Comparison of ENCODE assay signal across 8 cellular contexts in the genomic region with DNA sequence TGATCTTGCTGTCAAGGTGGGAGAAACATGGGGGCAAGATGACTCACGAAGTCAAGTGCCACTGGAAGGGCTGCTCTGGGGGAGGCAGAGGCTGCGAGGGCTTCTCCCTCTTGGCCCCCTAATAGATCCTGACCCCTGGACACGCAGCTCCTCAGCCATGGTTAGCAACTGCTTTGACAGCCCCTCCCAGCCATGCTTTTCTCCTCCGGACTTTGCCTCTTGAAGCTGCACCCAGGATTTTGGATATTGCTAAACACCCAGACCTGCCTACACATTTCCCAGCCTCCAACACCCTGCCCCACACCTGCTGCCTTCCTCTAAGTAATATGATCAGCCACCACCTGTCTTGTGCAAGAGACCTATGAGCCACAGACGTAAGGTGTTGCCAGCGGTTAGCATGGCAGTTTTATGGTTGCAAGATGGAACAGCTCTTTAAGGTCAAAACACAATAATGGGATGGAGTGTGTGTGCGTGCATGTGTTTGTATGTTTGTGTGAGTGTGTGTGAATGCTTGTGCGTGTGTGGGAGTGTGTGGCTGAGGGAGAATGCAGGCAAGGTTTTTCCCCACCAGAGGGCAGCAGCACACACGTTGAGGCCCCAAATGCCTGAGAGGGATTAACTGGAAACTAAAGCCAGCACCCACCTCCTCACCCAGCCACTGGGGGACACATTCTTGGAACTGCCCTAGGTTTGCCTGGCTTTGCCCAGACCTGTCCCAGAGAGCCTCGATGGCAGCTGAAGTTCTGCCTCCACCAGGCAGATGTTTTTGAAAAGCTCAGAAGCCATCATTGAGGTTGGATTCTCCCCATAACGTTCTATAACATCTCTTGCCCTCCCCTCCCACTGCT. TPM values are rescaled to one million over a fixed set of nuclear protein-coding genes. Genes with fewer than 3 reads are reported as not detected.
DNase-seq lines count a peak whose midpoint lies in the region; ATAC-seq and TF ChIP-seq lines count a peak whose summit lies in the region.

No MANE protein-coding gene starts in this region.

- no peaks in the 10 kb centered on the region for H3K9me3 Mint-ChIP-seq in activated T-cell treated with anti-CD3 and anti-CD28 coated beads, Interleukin-2, amount 50 U/mL, for 72 hours
- H3K9me3 Mint-ChIP-seq in neural crest cell: no peaks in the 10 kb centered on the region
- H3K9me3 Mint-ChIP-seq in stimulated activated naive CD8-positive, alpha-beta T cell treated with anti-CD3 and anti-CD28 coated beads, Interleukin-15, amount 100 ng/mL, for 72 hours: no peaks in the 10 kb centered on the region

- no peaks in the 10 kb centered on the region for H3K27me3 ChIP-seq in Panc1 (ENCODE audit: control insufficient read depth, insufficient read depth, low read length)

- peaks cover 16% of the 10 kb centered on the region for H3K27me3 Mint-ChIP-seq in activated T-cell treated with anti-CD3 and anti-CD28 coated beads, Interleukin-2, amount 50 U/mL, for 72 hours (ENCODE audit: low read depth)
- no peaks in the 10 kb centered on the region for H3K27me3 Mint-ChIP-seq in neural crest cell (ENCODE audit: low read depth)
- peaks cover 13% of the 10 kb centered on the region for H3K27me3 Mint-ChIP-seq in stimulated activated naive CD8-positive, alpha-beta T cell treated with anti-CD3 and anti-CD28 coated beads, Interleukin-15, amount 100 ng/mL, for 72 hours

- no peak overlapping the region for H3K27ac Mint-ChIP-seq in activated T-cell treated with anti-CD3 and anti-CD28 coated beads, Interleukin-2, amount 50 U/mL, for 72 hours
- H3K27ac Mint-ChIP-seq in neural crest cell (ENCODE audit: unreplicated experiment): no peak overlapping the region
- no peak overlapping the region for H3K27ac Mint-ChIP-seq in stimulated activated naive CD8-positive, alpha-beta T cell treated with anti-CD3 and anti-CD28 coated beads, Interleukin-15, amount 100 ng/mL, for 72 hours

- no peak overlapping the region for H3K4me3 ChIP-seq in LNCaP clone FGC (ENCODE audit: low read depth, low read length)
- no peak overlapping the region for H3K4me3 ChIP-seq in Panc1 (ENCODE audit: low read depth in 2 of 2, low read length in 2 of 2)

- no peak overlapping the region for H3K27ac ChIP-seq in Panc1 (ENCODE audit: low read length)

- in situ Hi-C loops in Panc1 (cut with HindIII; ENCODE audit: low pct_unique_long_range_greater_than_20kb, low sequenced_read_pairs): no loop called here

- no TSS peak for BruUV-seq in Panc1 (replicated peaks; lab: Mats Ljungman, UMichigan)

- peaks cover 9% of the 10 kb centered on the region for H3K4me1 ChIP-seq in Panc1 (ENCODE audit: control insufficient read depth, insufficient read depth, low read length)

- TF ChIP-seq CTCF in LNCaP clone FGC (IDR thresholded peaks at IDR 0.05; ENCODE audit: control insufficient read depth, extremely low read depth, insufficient read depth) (peak; percentile 90), Panc1 (IDR thresholded peaks at IDR 0.05) (peak; percentile 95), neural crest cell (conservative IDR thresholded peaks at IDR 0.05) (peak; percentile 90)

- ATAC-seq in Panc1: peak; percentile 84
- ATAC-seq in activated T-cell treated with anti-CD3 and anti-CD28 coated beads, Interleukin-2, amount 50 U/mL, for 72 hours (replicated peaks in 1 of 2): peak; percentile 79 to 87
- ATAC-seq in stimulated activated naive CD8-positive, alpha-beta T cell treated with anti-CD3 and anti-CD28 coated beads, Interleukin-15, amount 100 ng/mL, for 72 hours: peak; percentile 80
- ATAC-seq in GM18517 (IDR thresholded peaks at IDR 0.05; ENCODE audit: unreplicated experiment): no peak

- H3K36me3 ChIP-seq in Panc1 (ENCODE audit: control insufficient read depth, insufficient read depth, low read length): no peaks in the 10 kb centered on the region

- no peaks in the 10 kb centered on the region for H3K9me3 ChIP-seq in Panc1 (ENCODE audit: control insufficient read depth, insufficient read depth, low read depth, low read length)

- H3K36me3 Mint-ChIP-seq in activated T-cell treated with anti-CD3 and anti-CD28 coated beads, Interleukin-2, amount 50 U/mL, for 72 hours (ENCODE audit: insufficient read depth in 2 of 2): no peaks in the 10 kb centered on the region
- no peaks in the 10 kb centered on the region for H3K36me3 Mint-ChIP-seq in neural crest cell (ENCODE audit: low read depth)

- H3K4me3 Mint-ChIP-seq in activated T-cell treated with anti-CD3 and anti-CD28 coated beads, Interleukin-2, amount 50 U/mL, for 72 hours: no peak overlapping the region
- peak overlapping the region; percentile 27 for H3K4me3 Mint-ChIP-seq in neural crest cell
- no peak overlapping the region for H3K4me3 Mint-ChIP-seq in stimulated activated naive CD8-positive, alpha-beta T cell treated with anti-CD3 and anti-CD28 coated beads, Interleukin-15, amount 100 ng/mL, for 72 hours

- CTCF ChIA-PET in Panc1 (lab: Charles Lee): interaction anchor here (0.5 to 3.9 kb wide), 8 partner anchors 13 to 905 kb away, joined by 3 to 24 read pairs (median 8); partner anchors contain the start of gene UQCC2

- POLR2A ChIA-PET in Panc1 (lab: Charles Lee): no interaction called here

- DNase-seq in D341Med (ENCODE audit: low spot score) (peak; percentile 89), LNCaP clone FGC (ENCODE audit: low read depth) (no peak), Panc1 (ENCODE audit: low read depth, low spot score) (peak; percentile 58), fibroblast of the conjunctiva (ENCODE audit: low read depth) (peak; percentile 47), neural crest cell (ENCODE audit: low read depth, low spot score) (peak; percentile 79)
- DNase-seq in activated T-cell treated with anti-CD3 and anti-CD28 coated beads, Interleukin-2, amount 50 U/mL, for 72 hours: peak; percentile 76 to 78
- peak; percentile 68 to 71 for DNase-seq in stimulated activated naive CD8-positive, alpha-beta T cell treated with anti-CD3 and anti-CD28 coated beads, Interleukin-15, amount 100 ng/mL, for 72 hours

- intact Hi-C loops in Panc1 (cut with micrococcal nuclease; ENCODE audit: unreplicated experiment): loop anchor here (10.0 kb wide), 1 partner anchor 411 kb away; no protein-coding TSS in a partner anchor

- H3K4me1 Mint-ChIP-seq in activated T-cell treated with anti-CD3 and anti-CD28 coated beads, Interleukin-2, amount 50 U/mL, for 72 hours (ENCODE audit: low read depth): peaks cover 4% of the 10 kb centered on the region
- peaks cover 35% of the 10 kb centered on the region for H3K4me1 Mint-ChIP-seq in neural crest cell
- H3K4me1 Mint-ChIP-seq in stimulated activated naive CD8-positive, alpha-beta T cell treated with anti-CD3 and anti-CD28 coated beads, Interleukin-15, amount 100 ng/mL, for 72 hours: no peaks in the 10 kb centered on the region

RNA-seq across cellular contexts. Expression of gene IP6K3, which starts 2.5 kb away (rescaled TPM):
- total RNA-seq in Panc1 (2021; ENCODE audit: unreplicated experiment): not detected
- polyA plus RNA-seq in Panc1 (2012; ENCODE audit: insufficient read length): not detected
- total RNA-seq in activated T-cell treated with anti-CD3 and anti-CD28 coated beads, Interleukin-2, amount 50 U/mL, for 72 hours: not detected
- 0.72 and 0.89 TPM in 2 replicates for total RNA-seq in neural crest cell

RNA-seq across cellular contexts. Expression of gene UQCC2, which starts 32.7 kb away (rescaled TPM):
- total RNA-seq in Panc1 (2021; ENCODE audit: unreplicated experiment) (135 TPM), neural crest cell (114 and 116 TPM in 2 replicates)
- 173 TPM for polyA plus RNA-seq in Panc1 (2012; ENCODE audit: insufficient read length)
- 10 to 100 TPM; 50.6 to 59.9 TPM for total RNA-seq in activated T-cell treated with anti-CD3 and anti-CD28 coated beads, Interleukin-2, amount 50 U/mL, for 72 hours

RNA-seq across cellular contexts. Expression of gene LEMD2, which starts 44.7 kb away (rescaled TPM):
- total RNA-seq in Panc1 (2021; ENCODE audit: unreplicated experiment) (89.8 TPM), neural crest cell (63.6 and 71.1 TPM in 2 replicates)
- 75.3 TPM for polyA plus RNA-seq in Panc1 (2012; ENCODE audit: insufficient read length)
- 10 to 100 TPM; 76.4 to 93.8 TPM for total RNA-seq in activated T-cell treated with anti-CD3 and anti-CD28 coated beads, Interleukin-2, amount 50 U/mL, for 72 hours

RNA-seq across cellular contexts. Expression of gene MLN, which starts 59.6 kb away (rescaled TPM):
- not detected for total RNA-seq in Panc1 (2021; ENCODE audit: unreplicated experiment)
- not detected for polyA plus RNA-seq in Panc1 (2012; ENCODE audit: insufficient read length)
- not detected for total RNA-seq in activated T-cell treated with anti-CD3 and anti-CD28 coated beads, Interleukin-2, amount 50 U/mL, for 72 hours
- total RNA-seq in neural crest cell: not detected in 2 replicates
